ENCODE assay signal across 9 cellular contexts in the genomic region with DNA sequence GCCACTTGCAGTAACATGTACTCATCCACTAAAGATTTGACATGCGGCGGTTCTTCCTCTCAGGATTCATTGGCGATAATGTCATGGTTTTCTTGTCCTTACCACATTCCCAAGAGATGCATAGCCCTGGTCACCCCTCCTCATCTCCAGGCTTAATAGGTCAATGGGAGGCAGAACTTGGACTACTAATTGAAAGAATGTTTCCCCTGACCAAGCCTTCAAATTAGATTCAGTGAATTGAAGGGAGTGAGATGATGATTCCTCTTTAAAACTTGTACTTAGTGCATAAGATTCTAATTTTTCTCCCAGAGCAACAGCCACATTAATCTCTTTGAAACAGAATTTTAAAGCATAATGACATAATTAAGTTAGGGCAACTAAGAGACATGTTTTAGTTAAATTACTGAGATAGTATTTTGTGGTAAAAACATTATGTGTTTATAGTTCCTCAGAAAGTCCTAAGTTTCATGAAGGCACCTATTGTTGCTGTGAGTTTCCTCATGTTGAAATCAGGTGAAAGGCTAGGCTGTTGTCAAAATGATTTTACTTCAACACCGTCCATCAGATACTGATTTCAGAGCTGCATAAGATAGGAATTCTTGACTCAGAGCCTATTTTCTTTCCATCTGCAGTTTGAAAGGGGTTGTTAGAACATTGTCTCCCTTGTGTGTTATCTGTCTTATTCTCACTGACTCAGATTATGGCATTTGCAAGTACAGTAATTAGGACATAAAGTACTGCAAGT. TPM values are rescaled to one million over a fixed set of nuclear protein-coding genes. Genes with fewer than 3 reads are reported as not detected.
DNase-seq lines count a peak whose midpoint lies in the region; ATAC-seq, FAIRE-seq and TF ChIP-seq lines count a peak whose summit lies in the region.
"Had no signal": no experiment of that assay in that cellular context is flagged by ENCODE, and none has a peak within 500 bp of the region (broad histone marks: within the 10 kb centered on the region; RNA-seq: fewer than 3 reads in every experiment).

No MANE protein-coding gene starts in this region.

- H3K9me1 ChIP-seq in K562 (ENCODE audit: control insufficient read depth, insufficient read depth, low read length) = no peaks in the 10 kb centered on the region

- TF ChIP-seq POLR2A in K562 (conservative IDR thresholded peaks at IDR 0.05) = no peak

- TF ChIP-seq CTCF in AG10803 (conservative IDR thresholded peaks at IDR 0.05; ENCODE audit: low read length) (no peak), K562 (IDR thresholded peaks at IDR 0.05 in 2 of 3, conservative IDR thresholded peaks at IDR 0.05 in 1 of 3; ENCODE audit: insufficient read depth in 2 of 3, low read depth in 1 of 3, low read length in 3 of 3) (no peak)

- DNase-seq in AG10803 (ENCODE audit: low read depth) = peak; percentile 87
- peak; percentile 48 for DNase-seq in HPDE6-E6E7 (ENCODE audit: extremely low spot score)
- no peak for DNase-seq in K562 (ENCODE audit: extremely low read depth in 1 of 4, low spot score in 3 of 4)
- DNase-seq in kidney tubule cell (ENCODE audit: low spot score) = peak; percentile 66
- no peak for DNase-seq in HK-2 (ENCODE audit: unreplicated experiment)
- no peak for DNase-seq in NCI-H2227 (lab: John Stamatoyannopoulos, UW; ENCODE audit: unreplicated experiment)
- DNase-seq in NK-92 treated with Interleukin-12 subunit alpha and Interleukin-12 subunit beta, amount 100 ng/mL, for 24 hours (lab: John Stamatoyannopoulos, UW) = no peak
- DNase-seq in posterior vena cava (ENCODE audit: low spot score) = no peak
- DNase-seq: NCI-H446 treated with DMSO at 0.1 percent for 48 hours had no signal

- H3K4me1 ChIP-seq in K562 (replicated peaks in 1 of 2; ENCODE audit: control insufficient read depth in 2 of 2, insufficient read depth in 2 of 2, low read length in 2 of 2) = no peaks in the 10 kb centered on the region

- no peak for TF ChIP-seq RAD21 in K562 (CRISPR knock-in tag; conservative IDR thresholded peaks at IDR 0.05 in 1 of 2, IDR thresholded peaks at IDR 0.05 in 1 of 2)

- H3K4me3 ChIP-seq in AG10803 (ENCODE audit: low read length) = no peak overlapping the region
- H3K4me3 ChIP-seq in K562 = no peak overlapping the region

- CTCF ChIA-PET in K562 (lab: Yijun Ruan, JAX; ENCODE audit: low intra/inter-chr PET ratio) = no interaction called here

- H3K27me3 ChIP-seq in K562 (ENCODE audit: control insufficient read depth in 2 of 2, insufficient read depth in 2 of 2, low read length in 2 of 2) = no peaks in the 10 kb centered on the region

- no peaks in the 10 kb centered on the region for H3K9me3 ChIP-seq in K562 (replicated peaks; ENCODE audit: control insufficient read depth, insufficient read depth, low read depth, low read length)

- no peak overlapping the region for H2AFZ ChIP-seq in K562 (ENCODE audit: low read depth, low read length)

- 78% methylated on average over 4 of the region's 4 CpGs for WGBS in K562 (ENCODE audit: insufficient coverage, low coverage, missing lambda C conversion rate)

- POLR2A ChIA-PET in K562 (lab: Yijun Ruan, JAX) = interaction anchor here (0.6 to 1.1 kb wide), 2 partner anchors 48 to 333 kb away, joined by 3 read pairs; partner anchors contain the start of gene SDC4

- no peaks in the 10 kb centered on the region for H3K79me2 ChIP-seq in K562 (ENCODE audit: control insufficient read depth, insufficient read depth, low read length)

- no TSS peak for BruUV-seq in K562 (replicated peaks; lab: Mats Ljungman, UMichigan)

- 0 out of 2 replicates have a peak, but pooled peaks cover 3% of the 10 kb centered on the region for H4K20me1 ChIP-seq in K562 (replicated peaks; ENCODE audit: control insufficient read depth, insufficient read depth, low read length)

- intact Hi-C loops in K562 (cut with micrococcal nuclease) = loop anchor here (5.0 kb wide), 1 partner anchor 97 kb away; no protein-coding TSS in a partner anchor
- intact Hi-C loops in posterior vena cava (cut with DNase I) = no loop called here

- no peak overlapping the region for H3K9ac ChIP-seq in K562 (ENCODE audit: insufficient read depth in 1 of 2, low read depth in 2 of 2, low read length in 2 of 2)

- ATAC-seq in K562 = no peak

- in situ Hi-C loops in K562 (cut with MboI) = no loop called here

- no peak for TF ChIP-seq EP300 in K562 (IDR thresholded peaks at IDR 0.05; ENCODE audit: low read length)

- no peak overlapping the region for H3K27ac ChIP-seq in K562 (ENCODE audit: extremely low read depth, low read depth, low read length)

- H3K36me3 ChIP-seq in K562 (ENCODE audit: control insufficient read depth, insufficient read depth, low read length) = peaks cover 35% of the 10 kb centered on the region; the same call in 2 of the 3 replicates

- FAIRE-seq in K562 (lab: Jason Lieb, UNC) = no peak

- no peak overlapping the region for H3K4me2 ChIP-seq in K562 (ENCODE audit: insufficient read depth, low read length)

TF ChIP-seq in K562, 482 proteins besides CTCF, POLR2A, EP300 and RAD21:
- TF ChIP-seq PHTF2 (CRISPR knock-in tag; IDR thresholded peaks at IDR 0.05) = no peak
- no peak for TF ChIP-seq BRCA1 (IDR thresholded peaks at IDR 0.05)
- no peak for TF ChIP-seq BRCA1 (CRISPR knock-in tag; IDR thresholded peaks at IDR 0.05)
- TF ChIP-seq, protein P1, sequence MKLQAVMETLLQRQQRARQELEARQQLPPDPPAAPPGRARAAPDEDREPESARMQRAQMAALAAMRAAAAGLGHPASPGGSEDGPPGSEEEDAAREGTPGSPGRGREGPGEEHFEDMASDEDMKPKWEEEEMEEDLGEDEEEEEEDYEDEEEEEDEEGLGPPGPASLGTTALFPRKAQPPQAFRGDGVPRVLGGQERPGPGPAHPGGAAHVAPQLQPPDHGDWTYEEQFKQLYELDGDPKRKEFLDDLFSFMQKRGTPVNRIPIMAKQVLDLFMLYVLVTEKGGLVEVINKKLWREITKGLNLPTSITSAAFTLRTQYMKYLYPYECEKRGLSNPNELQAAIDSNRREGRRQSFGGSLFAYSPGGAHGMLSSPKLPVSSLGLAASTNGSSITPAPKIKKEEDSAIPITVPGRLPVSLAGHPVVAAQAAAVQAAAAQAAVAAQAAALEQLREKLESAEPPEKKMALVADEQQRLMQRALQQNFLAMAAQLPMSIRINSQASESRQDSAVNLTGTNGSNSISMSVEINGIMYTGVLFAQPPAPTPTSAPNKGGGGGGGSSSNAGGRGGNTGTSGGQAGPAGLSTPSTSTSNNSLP (IDR thresholded peaks at IDR 0.05; ENCODE audit: borderline replicate concordance, low read depth, low read length) = no peak
- 0 out of 2 replicates have a peak, but pooled peaks have one; percentile 17 for TF ChIP-seq ZNF589 (CRISPR knock-in tag; IDR thresholded peaks at IDR 0.05; ENCODE audit: low read depth)
- no peak for TF ChIP-seq CEBPG (CRISPR knock-in tag; IDR thresholded peaks at IDR 0.05)
- TF ChIP-seq CEBPG (tag; conservative IDR thresholded peaks at IDR 0.05 in 1 of 2, IDR thresholded peaks at IDR 0.05 in 1 of 2) = peak in 1 of 2 experiments; percentile 45; a peak in 1 of 4 replicates

RNA-seq across cellular contexts. Expression of gene STK4, which starts 48.5 kb away (rescaled TPM):
- 54.9 and 167 TPM in 2 replicates for total RNA-seq in K562 (2011; cell fraction: chromatin; rRNA removed; ENCODE audit: low replicate concordance)
- 25.5 and 35.5 TPM in 2 replicates for total RNA-seq in K562 (2011; cell fraction: nucleolus; rRNA removed)
- 67.2 and 90.2 TPM in 2 replicates for total RNA-seq in K562 (2011; cell fraction: nucleoplasm; rRNA removed)
- 17.1 and 19.8 TPM in 2 replicates for total RNA-seq in K562 (2014; rRNA removed)
- 30.6 and 33.8 TPM in 2 replicates for total RNA-seq in K562 (2014; rRNA removed; fragmentation: Illumina TruSeq; extraction: Trizol)
- total RNA-seq in K562 (2015; rRNA removed; fragmentation: Illumina TruSeq; extraction: Trizol) = 27.6 and 30.4 TPM in 2 replicates
- 27.4 and 27.5 TPM in 2 replicates for total RNA-seq in K562 (2021)
- polyA plus RNA-seq in K562 (2011; rRNA removed) = 22.7 and 29.7 TPM in 2 replicates
- polyA plus RNA-seq in K562 (2011; cell fraction: cytosol; rRNA removed) = 7.7 and 11.9 TPM in 2 replicates
- 23.9 and 27.6 TPM in 2 replicates for polyA plus RNA-seq in K562 (2011; cell fraction: nucleus; rRNA removed)
- 12.6 and 13.5 TPM in 2 replicates for polyA plus RNA-seq in K562 (2012)
- polyA plus RNA-seq in K562 (2014; fragmentation: Illumina TruSeq; extraction: Trizol) = 20.3 and 22.2 TPM in 2 replicates
- polyA plus RNA-seq in K562 (2014; fragmentation: Nextera tagmentation; extraction: Ambion mirVana) = 10 to 100 TPM; 11.9 to 12.0 TPM
- 16.7 and 19.0 TPM in 2 replicates for polyA plus RNA-seq in K562 (2014; rRNA removed)
- 47.4 and 53.4 TPM in 2 replicates for polyA minus RNA-seq in K562 (2011; rRNA and poly(A)+ RNA removed)
- polyA minus RNA-seq in K562 (2011; cell fraction: cytosol; rRNA and poly(A)+ RNA removed) = 10.5 and 13.9 TPM in 2 replicates
- polyA minus RNA-seq in K562 (2011; cell fraction: nucleus; rRNA and poly(A)+ RNA removed) = 34.6 and 48.3 TPM in 2 replicates
- 10 to 100 TPM; 29.0 to 30.1 TPM for total RNA-seq in posterior vena cava

RNA-seq across cellular contexts. Expression of gene TOMM34, which starts 54.6 kb away (rescaled TPM):
- 7.3 and 11.7 TPM in 2 replicates for total RNA-seq in K562 (2011; cell fraction: chromatin; rRNA removed; ENCODE audit: low replicate concordance)
- 10.5 and 10.8 TPM in 2 replicates for total RNA-seq in K562 (2011; cell fraction: nucleolus; rRNA removed)
- total RNA-seq in K562 (2011; cell fraction: nucleoplasm; rRNA removed) = 13.0 and 16.9 TPM in 2 replicates
- total RNA-seq in K562 (2014; rRNA removed) (41.7 and 49.7 TPM in 2 replicates), K562 (2014; rRNA removed; fragmentation: Illumina TruSeq; extraction: Trizol) (30.9 and 31.7 TPM in 2 replicates), K562 (2015; rRNA removed; fragmentation: Illumina TruSeq; extraction: Trizol) (30.3 and 31.4 TPM in 2 replicates), K562 (2021) (41.3 and 43.4 TPM in 2 replicates), posterior vena cava (10 to 100 TPM in 1 of 2 donors, 1 to 10 TPM in 1; 7.3 to 12.3 TPM)
- polyA plus RNA-seq in K562 (2011; rRNA removed) (49.1 and 56.0 TPM in 2 replicates), K562 (2014; fragmentation: Illumina TruSeq; extraction: Trizol) (62.6 and 69.4 TPM in 2 replicates), K562 (2014; fragmentation: Nextera tagmentation; extraction: Ambion mirVana) (10 to 100 TPM; 18.1 to 32.6 TPM), K562 (2014; rRNA removed) (44.8 and 50.6 TPM in 2 replicates)
- polyA plus RNA-seq in K562 (2011; cell fraction: cytosol; rRNA removed) = 50.8 and 67.9 TPM in 2 replicates
- 34.3 and 45.6 TPM in 2 replicates for polyA plus RNA-seq in K562 (2011; cell fraction: nucleus; rRNA removed)
- polyA plus RNA-seq in K562 (2012) = 34.8 and 51.5 TPM in 2 replicates
- 24.5 and 32.5 TPM in 2 replicates for polyA minus RNA-seq in K562 (2011; rRNA and poly(A)+ RNA removed)
- polyA minus RNA-seq in K562 (2011; cell fraction: cytosol; rRNA and poly(A)+ RNA removed) = 15.4 and 19.2 TPM in 2 replicates
- polyA minus RNA-seq in K562 (2011; cell fraction: nucleus; rRNA and poly(A)+ RNA removed) = 7.7 and 9.7 TPM in 2 replicates

Comparison
In these comparisons a context has a peak if more than half of its experiments do, and no peak if none do; other contexts are left out.
1. DNase-seq: peak in AG10803 (single experiment), HPDE6-E6E7 (single experiment) and kidney tubule cell (single experiment); none in K562 (0 of 4), HK-2 (single experiment), NCI-H2227 (single experiment), NK-92 treated with Interleukin-12 subunit alpha and Interleukin-12 subunit beta, amount 100 ng/mL, for 24 hours (single experiment) and posterior vena cava (single experiment).